6 cellular contexts compared by ENCODE assay signal in the genomic region with DNA sequence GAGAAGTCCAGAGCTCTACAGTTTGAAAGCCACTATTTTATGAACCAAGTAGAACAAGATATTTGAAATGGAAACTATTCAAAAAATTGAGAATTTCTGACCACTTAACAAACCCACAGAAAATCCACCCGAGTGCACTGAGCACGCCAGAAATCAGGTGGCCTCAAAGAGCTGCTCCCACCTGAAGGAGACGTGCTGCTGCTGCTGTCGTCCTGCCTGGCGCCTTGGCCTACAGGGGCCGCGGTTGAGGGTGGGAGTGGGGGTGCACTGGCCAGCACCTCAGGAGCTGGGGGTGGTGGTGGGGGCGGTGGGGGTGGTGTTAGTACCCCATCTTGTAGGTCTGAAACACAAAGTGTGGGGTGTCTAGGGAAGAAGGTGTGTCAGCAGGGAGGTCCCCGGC. TPM values are rescaled to one million over a fixed set of nuclear protein-coding genes. Genes with fewer than 3 reads are reported as not detected.
DNase-seq lines count a peak whose midpoint lies in the region; ATAC-seq and TF ChIP-seq lines count a peak whose summit lies in the region.
"Not testable (repeated sequence)": the region's sequence is repeated elsewhere in the genome, so short reads cannot be mapped to it uniquely, and the experiment has no call there.
"Had no signal": no experiment of that assay in that cellular context is flagged by ENCODE, and none has a peak within 500 bp of the region (broad histone marks: within the 10 kb centered on the region; RNA-seq: fewer than 3 reads in every experiment).

No MANE protein-coding gene starts in this region.

- not testable (repeated sequence) for H3K36me3 Mint-ChIP-seq in activated CD4-positive, alpha-beta T cell treated with anti-CD3 and anti-CD28 coated beads, Interleukin-2, amount 10 ng/mL, durations not matched to agents 24 days and 14 days (ENCODE audit: low read depth)

- not testable (repeated sequence) for H3K27me3 ChIP-seq in RWPE2 (ENCODE audit: insufficient read depth, poor library complexity, severe bottlenecking)

- H3K27me3 Mint-ChIP-seq in activated CD4-positive, alpha-beta T cell treated with anti-CD3 and anti-CD28 coated beads, Interleukin-2, amount 10 ng/mL, durations not matched to agents 24 days and 14 days, result not testable (repeated sequence)

- not testable (repeated sequence) for ATAC-seq in RWPE2 (ENCODE audit: low read depth)

- H3K9me3 ChIP-seq in RWPE2 (ENCODE audit: severe bottlenecking), result not testable (repeated sequence)

- TF ChIP-seq CTCF in RWPE2 (IDR thresholded peaks at IDR 0.05; ENCODE audit: poor library complexity, severe bottlenecking), result not testable (repeated sequence)

- H3K4me1 Mint-ChIP-seq in activated CD4-positive, alpha-beta T cell treated with anti-CD3 and anti-CD28 coated beads, Interleukin-2, amount 10 ng/mL, durations not matched to agents 24 days and 14 days, result not testable (repeated sequence)

- not testable (repeated sequence) for H3K27ac ChIP-seq in RWPE2 (ENCODE audit: poor library complexity, severe bottlenecking)

- intact Hi-C loops in activated CD4-positive, alpha-beta T cell treated with anti-CD3 and anti-CD28 coated beads, Interleukin-2, amount 10 ng/mL, durations not matched to agents 24 days and 14 days (cut with micrococcal nuclease), result not testable (repeated sequence)

- DNase-seq in RWPE2 (ENCODE audit: low spot score), result peak; percentile 39
- peak; percentile 33 for DNase-seq in activated CD4-positive, alpha-beta T cell treated with anti-CD3 and anti-CD28 coated beads, Interleukin-2, amount 10 ng/mL, durations not matched to agents 24 days and 14 days
- peak; percentile 15 for DNase-seq in activated CD8-positive, alpha-beta memory T cell treated with anti-CD3 and anti-CD28 coated beads for 24 hours

- H3K4me3 Mint-ChIP-seq in activated CD4-positive, alpha-beta T cell treated with anti-CD3 and anti-CD28 coated beads, Interleukin-2, amount 10 ng/mL, durations not matched to agents 24 days and 14 days, result not testable (repeated sequence)

- not testable (repeated sequence) for H3K4me1 ChIP-seq in RWPE2 (ENCODE audit: insufficient read depth, poor library complexity, severe bottlenecking)

- not testable (repeated sequence) for H3K27ac Mint-ChIP-seq in activated CD4-positive, alpha-beta T cell treated with anti-CD3 and anti-CD28 coated beads, Interleukin-2, amount 10 ng/mL, durations not matched to agents 24 days and 14 days

- not testable (repeated sequence) for H3K9me3 Mint-ChIP-seq in activated CD4-positive, alpha-beta T cell treated with anti-CD3 and anti-CD28 coated beads, Interleukin-2, amount 10 ng/mL, durations not matched to agents 24 days and 14 days

- H3K4me3 ChIP-seq in RWPE2 (ENCODE audit: severe bottlenecking), result not testable (repeated sequence)

- peaks cover 14% of the 10 kb centered on the region for H3K36me3 ChIP-seq in RWPE2 (ENCODE audit: low read depth)

RNA-seq across cellular contexts. Expression of a gene that starts 50.0 kb away (rescaled TPM):
- 0.05 and 0.21 TPM in 2 replicates for total RNA-seq in activated CD4-positive, alpha-beta T cell treated with anti-CD3 and anti-CD28 coated beads, Interleukin-2, amount 10 ng/mL, durations not matched to agents 24 days and 14 days
- total RNA-seq: A172, A673, Calu3 had no signal
